ENCODE assay signal across 16 cellular contexts in genomic region chr15:59528429-59528828, GRCh38.
DNase-seq lines count a peak whose midpoint lies in the region; ATAC-seq, FAIRE-seq and TF ChIP-seq lines count a peak whose summit lies in the region.
"Had no signal": no experiment of that assay in that cellular context is flagged by ENCODE, and none has a peak within 500 bp of the region (broad histone marks: within the 10 kb centered on the region; RNA-seq: fewer than 3 reads in every experiment).

No MANE protein-coding gene starts in this region.

- H3K27me3 ChIP-seq in SU-DHL-6 (ENCODE audit: low read length) (no peaks in the 10 kb centered on the region), suprapubic skin (no peaks in the 10 kb centered on the region)
- H3K27me3 ChIP-seq: BLaER1 had no signal

- H3K36me3 ChIP-seq in SU-DHL-6 (ENCODE audit: low read length) (no peaks in the 10 kb centered on the region), suprapubic skin (no peaks in the 10 kb centered on the region)
- H3K36me3 ChIP-seq: BLaER1 had no signal

- DNase-seq in activated naive CD4-positive, alpha-beta T cell treated with anti-CD3 and anti-CD28 coated beads, Interleukin-2, amount 50 U/mL, for 72 hours (ENCODE audit: low spot score in 2 of 2) = no peak
- DNase-seq in memory B cell (ENCODE audit: low spot score in 2 of 2) (no peak), suprapubic skin (ENCODE audit: low spot score in 2 of 2) (no peak), NCI-H748 treated with DMSO at 0.1 percent for 48 hours (lab: John Stamatoyannopoulos, UW) (no peak), GM19239 (ENCODE audit: insufficient read length, low spot score) (no peak), DMS114 treated with DMSO at 0.1 percent for 48 hours (lab: John Stamatoyannopoulos, UW; ENCODE audit: unreplicated experiment) (no peak)
- DNase-seq: 8988T, SIG-M5 had no signal

- H3K4me2 ChIP-seq in SU-DHL-6 (ENCODE audit: low read depth, low read length, poor library complexity, severe bottlenecking) = no peak overlapping the region
- H3K4me2 ChIP-seq: BLaER1, GM23338, PC-9 had no signal

- H3K4me1 ChIP-seq in suprapubic skin = peaks cover 16% of the 10 kb centered on the region

- H2AFZ ChIP-seq in SU-DHL-6 (ENCODE audit: low read depth, low read length, severe bottlenecking) = peak overlapping the region; percentile 58
- H2AFZ ChIP-seq: GM23338, PC-9 had no signal

- no peaks in the 10 kb centered on the region for H3F3A ChIP-seq in SU-DHL-6 (ENCODE audit: insufficient read depth)

- H3K79me2 ChIP-seq in SU-DHL-6 (ENCODE audit: insufficient read depth, low read length) = no peaks in the 10 kb centered on the region

- H4K20me1 ChIP-seq in SU-DHL-6 (ENCODE audit: low read depth, low read length) = no peaks in the 10 kb centered on the region
- H4K20me1 ChIP-seq: BLaER1 had no signal

- no peak overlapping the region for H3K4me3 Mint-ChIP-seq in activated naive CD4-positive, alpha-beta T cell treated with anti-CD3 and anti-CD28 coated beads, Interleukin-2, amount 50 U/mL, for 24 hours
- H3K4me3 Mint-ChIP-seq in memory B cell = no peak overlapping the region
- H3K4me3 Mint-ChIP-seq: CD4-positive, alpha-beta memory T cell; GM23338 had no signal

- H3K9me3 Mint-ChIP-seq in activated naive CD4-positive, alpha-beta T cell treated with anti-CD3 and anti-CD28 coated beads, Interleukin-2, amount 50 U/mL, for 24 hours = no peaks in the 10 kb centered on the region
- no peaks in the 10 kb centered on the region for H3K9me3 Mint-ChIP-seq in activated naive CD4-positive, alpha-beta T cell treated with anti-CD3 and anti-CD28 coated beads, Interleukin-2, amount 50 U/mL, for 72 hours
- H3K9me3 Mint-ChIP-seq in memory B cell = no peaks in the 10 kb centered on the region
- H3K9me3 Mint-ChIP-seq: CD4-positive, alpha-beta memory T cell; GM23338 had no signal

- FAIRE-seq in GM19239 (lab: Jason Lieb, UNC) = no peak

- H3K9me3 ChIP-seq in SU-DHL-6 (ENCODE audit: insufficient read depth, low read length) = no peaks in the 10 kb centered on the region
- no peaks in the 10 kb centered on the region for H3K9me3 ChIP-seq in suprapubic skin
- H3K9me3 ChIP-seq: BLaER1 had no signal

- H3K4me3 ChIP-seq in SU-DHL-6 (ENCODE audit: insufficient read depth, low read length, poor library complexity, severe bottlenecking) (no peak overlapping the region), suprapubic skin (no peak overlapping the region)
- H3K4me3 ChIP-seq: BLaER1, GM12878, GM23338, PC-9 had no signal

- TF ChIP-seq CTCF in SU-DHL-6 (IDR thresholded peaks at IDR 0.05; ENCODE audit: insufficient read depth, low read length, poor library complexity, severe bottlenecking) (no peak), suprapubic skin (IDR thresholded peaks at IDR 0.05) (no peak)

- no peak for ATAC-seq in activated naive CD4-positive, alpha-beta T cell treated with anti-CD3 and anti-CD28 coated beads, Interleukin-2, amount 50 U/mL, for 72 hours
- ATAC-seq in memory B cell (ENCODE audit: low read depth) = no peak

- peak overlapping the region; percentile 46 for H3K27ac Mint-ChIP-seq in activated naive CD4-positive, alpha-beta T cell treated with anti-CD3 and anti-CD28 coated beads, Interleukin-2, amount 50 U/mL, for 24 hours
- H3K27ac Mint-ChIP-seq in activated naive CD4-positive, alpha-beta T cell treated with anti-CD3 and anti-CD28 coated beads, Interleukin-2, amount 50 U/mL, for 72 hours = no peak overlapping the region
- peak overlapping the region; percentile 28 for H3K27ac Mint-ChIP-seq in memory B cell
- H3K27ac Mint-ChIP-seq: GM23338 had no signal

- TF ChIP-seq EP300 in suprapubic skin (IDR thresholded peaks at IDR 0.05) = no peak

- H3K9ac ChIP-seq in SU-DHL-6 (ENCODE audit: low read length) = no peak overlapping the region
- H3K9ac ChIP-seq: BLaER1 had no signal

- H3K9me2 ChIP-seq in SU-DHL-6 (replicated peaks; ENCODE audit: insufficient read depth, low read length) = no peaks in the 10 kb centered on the region

- no peaks in the 10 kb centered on the region for H3K27me3 Mint-ChIP-seq in activated naive CD4-positive, alpha-beta T cell treated with anti-CD3 and anti-CD28 coated beads, Interleukin-2, amount 50 U/mL, for 24 hours
- no peaks in the 10 kb centered on the region for H3K27me3 Mint-ChIP-seq in memory B cell

- H3K27ac ChIP-seq in SU-DHL-6 (ENCODE audit: low read depth, low read length) (no peak overlapping the region), suprapubic skin (no peak overlapping the region)
- H3K27ac ChIP-seq: BLaER1, PC-9, RWPE1 had no signal

- TF ChIP-seq POLR2A in suprapubic skin (IDR thresholded peaks at IDR 0.05) = no peak

- no peaks in the 10 kb centered on the region for H3K36me3 Mint-ChIP-seq in activated naive CD4-positive, alpha-beta T cell treated with anti-CD3 and anti-CD28 coated beads, Interleukin-2, amount 50 U/mL, for 24 hours
- no peaks in the 10 kb centered on the region for H3K36me3 Mint-ChIP-seq in activated naive CD4-positive, alpha-beta T cell treated with anti-CD3 and anti-CD28 coated beads, Interleukin-2, amount 50 U/mL, for 72 hours
- no peaks in the 10 kb centered on the region for H3K36me3 Mint-ChIP-seq in memory B cell
- H3K36me3 Mint-ChIP-seq: CD4-positive, alpha-beta memory T cell had no signal

- 95% methylated on average over 1 of the region's 1 CpG for WGBS in suprapubic skin

- peaks cover 28% of the 10 kb centered on the region for H3K4me1 Mint-ChIP-seq in activated naive CD4-positive, alpha-beta T cell treated with anti-CD3 and anti-CD28 coated beads, Interleukin-2, amount 50 U/mL, for 24 hours
- H3K4me1 Mint-ChIP-seq in memory B cell = peaks cover 22% of the 10 kb centered on the region

Comparison
In these comparisons a context has a peak if more than half of its experiments do, and no peak if none do; other contexts are left out.
1. H3K27ac Mint-ChIP-seq: peak in activated naive CD4-positive, alpha-beta T cell treated with anti-CD3 and anti-CD28 coated beads, Interleukin-2, amount 50 U/mL, for 24 hours (single experiment) and memory B cell (single experiment); none in activated naive CD4-positive, alpha-beta T cell treated with anti-CD3 and anti-CD28 coated beads, Interleukin-2, amount 50 U/mL, for 72 hours (0 of 2).